18 cellular contexts compared by ENCODE assay signal in genomic region chr13:87356314-87356713, GRCh38.
DNase-seq lines count a peak whose midpoint lies in the region; ATAC-seq and TF ChIP-seq lines count a peak whose summit lies in the region.
"Had no signal": no experiment of that assay in that cellular context is flagged by ENCODE, and none has a peak within 500 bp of the region (broad histone marks: within the 10 kb centered on the region; RNA-seq: fewer than 3 reads in every experiment).

No MANE protein-coding gene starts in this region.

- TF ChIP-seq EP300 in ovary (IDR thresholded peaks at IDR 0.05), result no peak

- DNase-seq in COR-L47 (lab: John Stamatoyannopoulos, UW), result peak; percentile 10
- DNase-seq in HT1080 (ENCODE audit: low read depth), result peak; percentile 17
- DNase-seq in NCI-H510A treated with DMSO at 0.1 percent for 48 hours (lab: John Stamatoyannopoulos, UW), result peak; percentile 29
- no peak for DNase-seq in central memory CD8-positive, alpha-beta T cell (ENCODE audit: low spot score in 2 of 2)
- DNase-seq in GM13976 (ENCODE audit: low spot score), result no peak
- no peak for DNase-seq in T-helper 17 cell
- DNase-seq in ovary, result no peak
- DNase-seq: activated CD8-positive, alpha-beta T cell treated with anti-CD3 and anti-CD28 coated beads, Interleukin-2, amount 10 ng/mL, durations not matched to agents 7 days and 5 days; CD8-positive, alpha-beta memory T cell; effector CD8-positive, alpha-beta T cell; GOT3; NCI-H1694; NCI-H526; testis had no signal

- intact Hi-C loops in ovary (cut with DNase I), result no loop called here

- H3K9me3 Mint-ChIP-seq in central memory CD8-positive, alpha-beta T cell, result peaks cover 28% of the 10 kb centered on the region

- no peaks in the 10 kb centered on the region for H3K27me3 ChIP-seq in ovary
- H3K27me3 ChIP-seq: cardiac muscle cell, testis had no signal

- ATAC-seq in central memory CD8-positive, alpha-beta T cell (replicated peaks; ENCODE audit: extremely low read depth, poor library complexity, severe bottlenecking), result no peak
- ATAC-seq in HG03280 (IDR thresholded peaks at IDR 0.05; ENCODE audit: unreplicated experiment), result no peak
- ATAC-seq in T-helper 17 cell, result no peak
- ATAC-seq: activated CD8-positive, alpha-beta T cell treated with anti-CD3 and anti-CD28 coated beads, Interleukin-2, amount 10 ng/mL, durations not matched to agents 7 days and 5 days; activated T-helper 17 cell treated with anti-CD3 and anti-CD28 coated beads, Interleukin-2, amount 50 U/mL, for 72 hours; K562 had no signal

- in situ Hi-C loops in GM13976 (cut with MboI; ENCODE audit: low sequenced_read_pairs, unreplicated experiment), result no loop called here

- 79 to 84% (median 79%) methylated on average over 8 of the region's 8 CpGs for WGBS in ovary, 3 donors

- H3K36me3 ChIP-seq in ovary, result no peaks in the 10 kb centered on the region
- H3K36me3 ChIP-seq: cardiac muscle cell had no signal

- no peaks in the 10 kb centered on the region for H3K27me3 Mint-ChIP-seq in central memory CD8-positive, alpha-beta T cell
- no peaks in the 10 kb centered on the region for H3K27me3 Mint-ChIP-seq in T-helper 17 cell
- H3K27me3 Mint-ChIP-seq: activated T-helper 17 cell treated with anti-CD3 and anti-CD28 coated beads, Interleukin-2, amount 50 U/mL, for 72 hours; CD8-positive, alpha-beta memory T cell had no signal

- H3K4me1 ChIP-seq in ovary (ENCODE audit: insufficient read depth), result no peaks in the 10 kb centered on the region
- H3K4me1 ChIP-seq: testis had no signal

- no peak overlapping the region for H3K27ac ChIP-seq in ovary
- H3K27ac ChIP-seq: cardiac muscle cell, testis had no signal

- peak overlapping the region; percentile 35 for H3K27ac Mint-ChIP-seq in central memory CD8-positive, alpha-beta T cell (ENCODE audit: low read depth)
- H3K27ac Mint-ChIP-seq in T-helper 17 cell, result no peak overlapping the region
- H3K27ac Mint-ChIP-seq: activated CD8-positive, alpha-beta T cell treated with anti-CD3 and anti-CD28 coated beads, Interleukin-2, amount 10 ng/mL, durations not matched to agents 7 days and 5 days; activated T-helper 17 cell treated with anti-CD3 and anti-CD28 coated beads, Interleukin-2, amount 50 U/mL, for 72 hours; CD8-positive, alpha-beta memory T cell had no signal

- peaks cover 3% of the 10 kb centered on the region for H3K36me3 Mint-ChIP-seq in central memory CD8-positive, alpha-beta T cell (ENCODE audit: insufficient read depth)
- no peaks in the 10 kb centered on the region for H3K36me3 Mint-ChIP-seq in T-helper 17 cell (ENCODE audit: low read depth)
- H3K36me3 Mint-ChIP-seq: CD8-positive, alpha-beta memory T cell had no signal

- no peaks in the 10 kb centered on the region for H3K9me3 ChIP-seq in T-helper 17 cell (ENCODE audit: control insufficient read depth, low read length, poor library complexity, severe bottlenecking)
- no peaks in the 10 kb centered on the region for H3K9me3 ChIP-seq in ovary
- H3K9me3 ChIP-seq: testis had no signal

- TF ChIP-seq CTCF in GM13976 (IDR thresholded peaks at IDR 0.05; ENCODE audit: borderline replicate concordance, control extremely low read depth, extremely low read depth, insufficient read depth, missing control alignments), result no peak
- TF ChIP-seq CTCF in ovary (IDR thresholded peaks at IDR 0.05), result no peak

- H3K4me3 ChIP-seq in ovary, result no peak overlapping the region
- H3K4me3 ChIP-seq: cardiac muscle cell, K562, testis had no signal

- no peak overlapping the region for H3K4me3 Mint-ChIP-seq in central memory CD8-positive, alpha-beta T cell
- H3K4me3 Mint-ChIP-seq in T-helper 17 cell, result no peak overlapping the region
- H3K4me3 Mint-ChIP-seq: activated CD8-positive, alpha-beta T cell treated with anti-CD3 and anti-CD28 coated beads, Interleukin-2, amount 10 ng/mL, durations not matched to agents 7 days and 5 days; activated T-helper 17 cell treated with anti-CD3 and anti-CD28 coated beads, Interleukin-2, amount 50 U/mL, for 72 hours; CD8-positive, alpha-beta memory T cell had no signal

- no peak for TF ChIP-seq POLR2A in ovary (IDR thresholded peaks at IDR 0.05)

- no peaks in the 10 kb centered on the region for H3K4me1 Mint-ChIP-seq in central memory CD8-positive, alpha-beta T cell
- H3K4me1 Mint-ChIP-seq in T-helper 17 cell, result no peaks in the 10 kb centered on the region
- H3K4me1 Mint-ChIP-seq: activated T-helper 17 cell treated with anti-CD3 and anti-CD28 coated beads, Interleukin-2, amount 50 U/mL, for 72 hours; CD8-positive, alpha-beta memory T cell had no signal

Comparison
In these comparisons a context has a peak if more than half of its experiments do, and no peak if none do; other contexts are left out.
1. DNase-seq: peak in COR-L47 (single experiment), HT1080 (single experiment) and NCI-H510A treated with DMSO at 0.1 percent for 48 hours (single experiment); none in central memory CD8-positive, alpha-beta T cell (0 of 2), GM13976 (single experiment), T-helper 17 cell (0 of 3) and ovary (0 of 5).